Comparison of ENCODE assay signal across 9 cellular contexts in genomic region chr1:201450721-201451291, GRCh38. TPM values are rescaled to one million over a fixed set of nuclear protein-coding genes. Genes with fewer than 3 reads are reported as not detected.
DNase-seq lines count a peak whose midpoint lies in the region; ATAC-seq and TF ChIP-seq lines count a peak whose summit lies in the region.
"Had no signal": no experiment of that assay in that cellular context is flagged by ENCODE, and none has a peak within 500 bp of the region (broad histone marks: within the 10 kb centered on the region; RNA-seq: fewer than 3 reads in every experiment).

No MANE protein-coding gene starts in this region.

- CTCF ChIA-PET in RWPE1 (lab: Yijun Ruan, JAX): interaction anchor here (7.3 kb wide), 1 partner anchor 31 kb away, joined by 77 read pairs; no protein-coding TSS in a partner anchor

- TF ChIP-seq CTCF in RWPE1 (conservative IDR thresholded peaks at IDR 0.05; ENCODE audit: low read depth): no peak

- DNase-seq in Daoy (ENCODE audit: low read depth): peak; percentile 89
- DNase-seq in RWPE1 (ENCODE audit: low spot score): no peak
- peak; percentile 55 for DNase-seq in fibroblast of the conjunctiva (ENCODE audit: low read depth)
- DNase-seq in posterior cingulate gyrus: peak; percentile 45 to 96 (median 77)
- no peak for DNase-seq in SKM-1 treated with dmso at 0.1 percent for 144 hours (lab: John Stamatoyannopoulos, UW; ENCODE audit: unreplicated experiment)
- DNase-seq in activated CD8-positive, alpha-beta memory T cell treated with anti-CD3 and anti-CD28 coated beads, Interleukin-2, amount 50 U/mL, for 4 hours: no peak

- ATAC-seq in HG02623 (IDR thresholded peaks at IDR 0.05; ENCODE audit: unreplicated experiment): no peak
- ATAC-seq in HG02840 (IDR thresholded peaks at IDR 0.05; ENCODE audit: low FRiP score, unreplicated experiment): no peak
- ATAC-seq: HCT116 had no signal

- intact Hi-C loops in posterior cingulate gyrus (cut with DNase I): no loop called here

- POLR2A ChIA-PET in RWPE1 (lab: Yijun Ruan, JAX; ENCODE audit: low non-redundant PET): interaction anchor here (0.7 kb wide), 1 partner anchor 18 kb away, joined by 4 read pairs; the partner anchor contains the start of gene PHLDA3

- H3K27ac ChIP-seq in RWPE1: peak overlapping the region; percentile 77

RNA-seq across cellular contexts. Expression of gene PHLDA3, which starts 18.2 kb away (rescaled TPM):
- 7.6 and 11.7 TPM in 2 replicates for total RNA-seq in Daoy (2014; rRNA removed; shearing (Covaris generic))

RNA-seq across cellular contexts. Expression of gene TNNI1, which starts 29.3 kb away (rescaled TPM):
- total RNA-seq in Daoy (2014; rRNA removed; shearing (Covaris generic)): not detected in 2 replicates

RNA-seq across cellular contexts. Expression of gene LAD1, which starts 51.7 kb away (rescaled TPM):
- 0.06 and 0.71 TPM in 2 replicates for total RNA-seq in Daoy (2014; rRNA removed; shearing (Covaris generic))

RNA-seq across cellular contexts. Expression of gene CSRP1, which starts 56.1 kb away (rescaled TPM):
- 866 and 897 TPM in 2 replicates for total RNA-seq in Daoy (2014; rRNA removed; shearing (Covaris generic))

Comparison
In these comparisons a context has a peak if more than half of its experiments do, and no peak if none do; other contexts are left out.
1. DNase-seq: peak in Daoy (single experiment), fibroblast of the conjunctiva (single experiment) and posterior cingulate gyrus (10 of 10); none in RWPE1 (single experiment), SKM-1 treated with dmso at 0.1 percent for 144 hours (single experiment) and activated CD8-positive, alpha-beta memory T cell treated with anti-CD3 and anti-CD28 coated beads, Interleukin-2, amount 50 U/mL, for 4 hours (single experiment).